In genomic region chr21:34836103-34836932, GRCh38 we compare ENCODE assay signal across 8 cellular contexts.
DNase-seq lines count a peak whose midpoint lies in the region; ATAC-seq and TF ChIP-seq lines count a peak whose summit lies in the region.

No MANE protein-coding gene starts in this region.

- H3K9me3 Mint-ChIP-seq in effector memory CD8-positive, alpha-beta T cell = no peaks in the 10 kb centered on the region
- H3K9me3 Mint-ChIP-seq in osteocyte (ENCODE audit: unreplicated experiment) = no peaks in the 10 kb centered on the region

- H3K27me3 Mint-ChIP-seq in effector memory CD8-positive, alpha-beta T cell = no peaks in the 10 kb centered on the region
- no peaks in the 10 kb centered on the region for H3K27me3 Mint-ChIP-seq in osteocyte (ENCODE audit: unreplicated experiment)

- ATAC-seq in effector memory CD8-positive, alpha-beta T cell (replicated peaks) = no peak
- ATAC-seq in HG02885 (IDR thresholded peaks at IDR 0.05; ENCODE audit: poor library complexity, unreplicated experiment) (no peak), HG03521 (IDR thresholded peaks at IDR 0.05; ENCODE audit: unreplicated experiment) (no peak), HG03280 (IDR thresholded peaks at IDR 0.05; ENCODE audit: unreplicated experiment) (no peak)

- peak overlapping the region in 1 of 2 donors; percentile 38 for H3K4me3 Mint-ChIP-seq in effector memory CD8-positive, alpha-beta T cell
- H3K4me3 Mint-ChIP-seq in osteocyte (ENCODE audit: unreplicated experiment) = peak overlapping the region; percentile 44

- no peak for TF ChIP-seq CTCF in osteocyte (IDR thresholded peaks at IDR 0.05)

- H3K27ac Mint-ChIP-seq in effector memory CD8-positive, alpha-beta T cell = peak overlapping the region; percentile 63 to 72
- peak overlapping the region; percentile 95 for H3K27ac Mint-ChIP-seq in osteocyte (ENCODE audit: unreplicated experiment)

- peaks cover 45% of the 10 kb centered on the region in 2 donors for H3K4me1 Mint-ChIP-seq in effector memory CD8-positive, alpha-beta T cell (ENCODE audit: low read depth in 2 of 2)
- peaks cover 30% of the 10 kb centered on the region for H3K4me1 Mint-ChIP-seq in osteocyte (ENCODE audit: unreplicated experiment)

- peak; percentile 98 for DNase-seq in GM04504 (ENCODE audit: low read depth)
- peak; percentile 99 for DNase-seq in RPMI7951 (ENCODE audit: low read depth)
- DNase-seq in effector memory CD8-positive, alpha-beta T cell = no peak
- no peak for DNase-seq in osteocyte (ENCODE audit: extremely low spot score, unreplicated experiment)
- DNase-seq in HUDEP-2 (lab: John Stamatoyannopoulos, UW; ENCODE audit: unreplicated experiment in 76 of 76) = no peak

- H3K36me3 Mint-ChIP-seq in effector memory CD8-positive, alpha-beta T cell (ENCODE audit: insufficient read depth) = peaks cover 72% of the 10 kb centered on the region
- H3K36me3 Mint-ChIP-seq in osteocyte (ENCODE audit: unreplicated experiment) = peaks cover 24% of the 10 kb centered on the region

Comparison
In these comparisons a context has a peak if more than half of its experiments do, and no peak if none do; other contexts are left out.
1. DNase-seq: peak in GM04504 (single experiment) and RPMI7951 (single experiment); none in effector memory CD8-positive, alpha-beta T cell (0 of 3), osteocyte (single experiment) and HUDEP-2 (0 of 76).